35 cellular contexts compared by ENCODE assay signal in genomic region chr6:110113989-110114388, GRCh38.
"Had no signal": no experiment of that assay in that cellular context is flagged by ENCODE, and none has a peak within 500 bp of the region (broad histone marks: within the 10 kb centered on the region; RNA-seq: fewer than 3 reads in every experiment).

No MANE protein-coding gene starts in this region.

- H3K27ac ChIP-seq: ascending aorta, cardiac muscle cell, Peyer's patch, SJSA1, VCaP had no signal

- H3K4me1 ChIP-seq: ascending aorta, Peyer's patch, SJSA1 had no signal

- H3K9me3 ChIP-seq: ascending aorta, MG63, Peyer's patch, SJSA1 had no signal

- ATAC-seq: activated CD8-positive, alpha-beta memory T cell treated with anti-CD3 and anti-CD28 coated beads, Interleukin-2, amount 10 ng/mL, durations not matched to agents 7 days and 5 days; PC-3; SK-N-SH treated with all-trans-retinoic acid at 6 μM for 48 hours had no signal

- H3K36me3 ChIP-seq: ascending aorta, MG63, Peyer's patch, SJSA1 had no signal

- H3K27me3 ChIP-seq: ascending aorta, cardiac muscle cell, MG63, Peyer's patch, SJSA1 had no signal

- DNase-seq: activated B cell treated with CpG ODN at 0.5 μM for 24 hours; activated CD4-positive, alpha-beta memory T cell treated with anti-CD3 and anti-CD28 coated beads, Interleukin-2, amount 10 ng/mL, durations not matched to agents 7 days and 5 days; activated CD4-positive, alpha-beta T cell treated with anti-CD3 and anti-CD28 coated beads for 1 hour; activated CD4-positive, alpha-beta T cell treated with anti-CD3 and anti-CD28 coated beads for 48 hours; activated CD8-positive, alpha-beta memory T cell treated with anti-CD3 and anti-CD28 coated beads for 24 hours; activated CD8-positive, alpha-beta memory T cell treated with anti-CD3 and anti-CD28 coated beads, Interleukin-2, amount 10 ng/mL, durations not matched to agents 7 days and 5 days; activated CD8-positive, alpha-beta memory T cell treated with anti-CD3 and anti-CD28 coated beads, Interleukin-2, amount 50 U/mL, for 48 hours; activated effector memory CD4-positive, alpha-beta T cell treated with Interleukin-2 at 50 U/mL for 16 hours; activated naive CD4-positive, alpha-beta T cell treated with anti-CD3 and anti-CD28 coated beads, Interleukin-2, amount 50 U/mL, for 16 hours; activated naive CD8-positive, alpha-beta T cell treated with anti-CD3 and anti-CD28 coated beads for 36 hours; activated T-cell treated with anti-CD3 and anti-CD28 coated beads, Interleukin-2, amount 50 U/mL, for 48 hours; amygdala; Kasumi-1; KG1; MG63; MV-4-11; NCI-H1092; NCI-H187 treated with DMSO at 0.1 percent for 48 hours; NCI-H2107; NCI-H226; NCI-H69; NCI-H82; NK-92 treated with Interleukin-12 subunit alpha and Interleukin-12 subunit beta, amount 100 ng/mL, for 24 hours; PC-3; Peyer's patch; RPMI8226; SHP77 treated with DMSO at 0.1 percent for 48 hours; SW 1271; T-helper 1 cell; T-helper 9 cell had no signal

- H3K4me3 ChIP-seq: ascending aorta, cardiac muscle cell, MG63, Peyer's patch, SJSA1 had no signal
